7 cellular contexts compared by ENCODE assay signal in genomic region chr14:99916091-99916383, GRCh38.
"Had no signal": no experiment of that assay in that cellular context is flagged by ENCODE, and none has a peak within 500 bp of the region (broad histone marks: within the 10 kb centered on the region; RNA-seq: fewer than 3 reads in every experiment).

No MANE protein-coding gene starts in this region.

- H3K4me2 ChIP-seq: GM23338 had no signal

- H3K27ac Mint-ChIP-seq: GM23338, H9 had no signal

- ATAC-seq: GM23338, K562 had no signal

- H3K4me3 Mint-ChIP-seq: GM23338, H9 had no signal

- H3K9me3 Mint-ChIP-seq: GM23338, H9 had no signal

- H2AFZ ChIP-seq: GM23338 had no signal

- FAIRE-seq: H1, H54, K562 had no signal

- H3K4me3 ChIP-seq: GM23338, K562 had no signal

- DNase-seq: H9, HCEC 1CT, IMR-90 had no signal
